ENCODE assay signal across 27 cellular contexts in genomic region chr2:124001681-124002080, GRCh38. TPM values are rescaled to one million over a fixed set of nuclear protein-coding genes. Genes with fewer than 3 reads are reported as not detected.
A peak's percentile ranks its signal among the peaks of the same experiment; 100 is the strongest.
DNase-seq lines count a peak whose midpoint lies in the region; ATAC-seq, FAIRE-seq and TF ChIP-seq lines count a peak whose summit lies in the region.
"Had no signal": no experiment of that assay in that cellular context is flagged by ENCODE, and none has a peak within 500 bp of the region (broad histone marks: within the 10 kb centered on the region; RNA-seq: fewer than 3 reads in every experiment).

No MANE protein-coding gene starts in this region.

- TF ChIP-seq EP300 in transverse colon (IDR thresholded peaks at IDR 0.05; ENCODE audit: low read depth): no peak

- TF ChIP-seq CTCF in epithelial cell of esophagus (IDR thresholded peaks at IDR 0.05; ENCODE audit: insufficient read depth, low read depth, low read length, missing control alignments) (no peak), transverse colon (IDR thresholded peaks at IDR 0.05) (no peak), kidney (IDR thresholded peaks at IDR 0.05; ENCODE audit: borderline replicate concordance, extremely low read depth, insufficient read depth) (no peak)

- ATAC-seq in HG03457 (IDR thresholded peaks at IDR 0.05; ENCODE audit: unreplicated experiment): no peak
- ATAC-seq in activated T-helper 17 cell treated with anti-CD3 and anti-CD28 coated beads, Interleukin-2, amount 50 U/mL, for 72 hours (replicated peaks): no peak
- ATAC-seq: activated naive CD8-positive, alpha-beta T cell treated with anti-CD3 and anti-CD28 coated beads, Interleukin-2, amount 50 U/mL, for 24 hours; psoas muscle; T-cell had no signal

- no peak for FAIRE-seq in kidney (lab: Jason Lieb, UNC)

- H3K9me3 ChIP-seq in transverse colon (no peaks in the 10 kb centered on the region), kidney (ENCODE audit: control insufficient read depth in 1 of 2, low read length in 2 of 2) (no peaks in the 10 kb centered on the region)
- H3K9me3 ChIP-seq: Peyer's patch, psoas muscle, SJCRH30 had no signal

- no peaks in the 10 kb centered on the region for H3K27me3 Mint-ChIP-seq in activated T-helper 17 cell treated with anti-CD3 and anti-CD28 coated beads, Interleukin-2, amount 50 U/mL, for 72 hours
- H3K27me3 Mint-ChIP-seq: activated CD4-positive, alpha-beta memory T cell treated with anti-CD3 and anti-CD28 coated beads, Interleukin-2, amount 10 ng/mL, durations not matched to agents 7 days and 5 days; activated naive CD8-positive, alpha-beta T cell treated with anti-CD3 and anti-CD28 coated beads, Interleukin-2, amount 50 U/mL, for 24 hours; CD4-positive, CD25-positive, alpha-beta regulatory T cell; T-cell had no signal

- WGBS in transverse colon (ENCODE audit: low coverage in 1 of 2), 2 donors: 73 to 80% methylated on average over 2 to 6 of the region's 6 CpGs

- TF ChIP-seq POLR2A in transverse colon (IDR thresholded peaks at IDR 0.05): no peak

- H3K9ac ChIP-seq in kidney (ENCODE audit: low read length in 2 of 2): no peak overlapping the region
- H3K9ac ChIP-seq: KMS-11 had no signal

- no peaks in the 10 kb centered on the region for H3K4me1 Mint-ChIP-seq in activated T-helper 17 cell treated with anti-CD3 and anti-CD28 coated beads, Interleukin-2, amount 50 U/mL, for 72 hours
- H3K4me1 Mint-ChIP-seq: activated CD4-positive, alpha-beta memory T cell treated with anti-CD3 and anti-CD28 coated beads, Interleukin-2, amount 10 ng/mL, durations not matched to agents 7 days and 5 days; activated naive CD8-positive, alpha-beta T cell treated with anti-CD3 and anti-CD28 coated beads, Interleukin-2, amount 50 U/mL, for 24 hours; CD4-positive, CD25-positive, alpha-beta regulatory T cell; T-cell had no signal

- H3K27ac Mint-ChIP-seq in activated T-helper 17 cell treated with anti-CD3 and anti-CD28 coated beads, Interleukin-2, amount 50 U/mL, for 72 hours: no peak overlapping the region
- H3K27ac Mint-ChIP-seq: activated CD4-positive, alpha-beta memory T cell treated with anti-CD3 and anti-CD28 coated beads, Interleukin-2, amount 10 ng/mL, durations not matched to agents 7 days and 5 days; activated naive CD8-positive, alpha-beta T cell treated with anti-CD3 and anti-CD28 coated beads, Interleukin-2, amount 50 U/mL, for 24 hours; CD4-positive, CD25-positive, alpha-beta regulatory T cell; T-cell had no signal

- H3K4me1 ChIP-seq in transverse colon: no peaks in the 10 kb centered on the region
- no peaks in the 10 kb centered on the region for H3K4me1 ChIP-seq in kidney (ENCODE audit: control insufficient read depth in 1 of 2, insufficient read depth in 1 of 2, low read depth in 1 of 2, low read length in 2 of 2)
- H3K4me1 ChIP-seq: Peyer's patch, psoas muscle, SJCRH30 had no signal

- H3K36me3 ChIP-seq in transverse colon: no peaks in the 10 kb centered on the region
- H3K36me3 ChIP-seq in kidney (ENCODE audit: control insufficient read depth in 1 of 2, insufficient read depth in 2 of 2, low read length in 2 of 2): no peaks in the 10 kb centered on the region
- H3K36me3 ChIP-seq: Peyer's patch, SJCRH30 had no signal

- in situ Hi-C loops in transverse colon (cut with MboI; ENCODE audit: low pct_ligation_motif_present in 1 of 4, low pct_unique_long_range_greater_than_20kb in 1 of 4, low sequenced_read_pairs in 3 of 4): no loop called here

- no peaks in the 10 kb centered on the region for H3K36me3 Mint-ChIP-seq in activated T-helper 17 cell treated with anti-CD3 and anti-CD28 coated beads, Interleukin-2, amount 50 U/mL, for 72 hours (ENCODE audit: low read depth)
- H3K36me3 Mint-ChIP-seq: CD4-positive, CD25-positive, alpha-beta regulatory T cell; T-cell had no signal

- peak; percentile 98 for DNase-seq in DMS79 (lab: John Stamatoyannopoulos, UW)
- DNase-seq in NCI-H128 (lab: John Stamatoyannopoulos, UW; ENCODE audit: unreplicated experiment): peak; percentile 45
- DNase-seq in NCI-H446 treated with DMSO at 0.1 percent for 48 hours (lab: John Stamatoyannopoulos, UW): peak; percentile 96
- DNase-seq in epithelial cell of esophagus (ENCODE audit: low read depth): peak; percentile 19
- no peak for DNase-seq in transverse colon
- no peak for DNase-seq in kidney
- DNase-seq: activated CD4-positive, alpha-beta memory T cell treated with anti-CD3 and anti-CD28 coated beads, Interleukin-2, amount 10 ng/mL, durations not matched to agents 7 days and 5 days; activated CD4-positive, CD25-positive, alpha-beta regulatory T cell; activated gamma-delta T cell; activated naive CD8-positive, alpha-beta T cell treated with anti-CD3 and anti-CD28 coated beads, Interleukin-2, amount 50 U/mL, for 24 hours; activated T-cell treated with anti-CD3 and anti-CD28 coated beads for 4 hours; CD4-positive, CD25-positive, alpha-beta regulatory T cell; GDM1; GOT3; head of caudate nucleus; mesendoderm; NCI-H2081 treated with DMSO at 0.1 percent for 48 hours; Peyer's patch; psoas muscle; SJCRH30; T-cell; trophoblast cell had no signal

- intact Hi-C loops in transverse colon (cut with DNase I; ENCODE audit: low total_unique reads) (no loop called here), kidney (cut with DNase I) (no loop called here)

- no peak overlapping the region for H3K4me3 ChIP-seq in epithelial cell of esophagus (ENCODE audit: low read length)
- no peak overlapping the region for H3K4me3 ChIP-seq in transverse colon
- no peak overlapping the region for H3K4me3 ChIP-seq in kidney (ENCODE audit: low read length in 2 of 2)
- H3K4me3 ChIP-seq: Peyer's patch, psoas muscle, SJCRH30 had no signal

- no peaks in the 10 kb centered on the region for H3K27me3 ChIP-seq in transverse colon
- H3K27me3 ChIP-seq: Peyer's patch, SJCRH30 had no signal

- H3K27ac ChIP-seq in transverse colon (no peak overlapping the region), kidney (ENCODE audit: low read depth in 2 of 2, low read length in 2 of 2) (no peak overlapping the region)
- H3K27ac ChIP-seq: KMS-11, Peyer's patch, psoas muscle, SJCRH30 had no signal

- peaks cover 8% of the 10 kb centered on the region for H3K9me3 Mint-ChIP-seq in activated T-helper 17 cell treated with anti-CD3 and anti-CD28 coated beads, Interleukin-2, amount 50 U/mL, for 72 hours

- no peak overlapping the region for H3K4me3 Mint-ChIP-seq in activated T-helper 17 cell treated with anti-CD3 and anti-CD28 coated beads, Interleukin-2, amount 50 U/mL, for 72 hours
- H3K4me3 Mint-ChIP-seq: activated CD4-positive, alpha-beta memory T cell treated with anti-CD3 and anti-CD28 coated beads, Interleukin-2, amount 10 ng/mL, durations not matched to agents 7 days and 5 days; activated naive CD8-positive, alpha-beta T cell treated with anti-CD3 and anti-CD28 coated beads, Interleukin-2, amount 50 U/mL, for 24 hours; CD4-positive, CD25-positive, alpha-beta regulatory T cell; T-cell had no signal

RNA-seq across cellular contexts. Expression of gene CNTNAP5, which starts 23.4 kb away (rescaled TPM):
- total RNA-seq in transverse colon (1 to 10 TPM in 1 of 4 donors, under 1 TPM in 2, not detected in 1; 0.20 to 1.4 (median 0.68) TPM), kidney (0.50 TPM)
- not detected for polyA plus RNA-seq in kidney (ENCODE audit: insufficient read depth, low read depth, low replicate concordance)
- total RNA-seq in activated T-helper 17 cell treated with anti-CD3 and anti-CD28 coated beads, Interleukin-2, amount 50 U/mL, for 72 hours: not detected
- total RNA-seq: activated CD4-positive, alpha-beta memory T cell treated with anti-CD3 and anti-CD28 coated beads, Interleukin-2, amount 10 ng/mL, durations not matched to agents 7 days and 5 days; CD4-positive, CD25-positive, alpha-beta regulatory T cell; epithelial cell of proximal tubule; Peyer's patch; psoas muscle; SJCRH30; skeletal muscle tissue; T-cell had no signal
- polyA plus RNA-seq: CD4-positive, CD25-positive, alpha-beta regulatory T cell; psoas muscle had no signal

Comparison
In these comparisons a context has a peak if more than half of its experiments do, and no peak if none do; other contexts are left out.
1. DNase-seq: peak in DMS79 (single experiment), NCI-H128 (single experiment), NCI-H446 treated with DMSO at 0.1 percent for 48 hours (single experiment) and epithelial cell of esophagus (single experiment); none in transverse colon (single experiment) and kidney (single experiment).